16 cellular contexts compared by ENCODE assay signal in genomic region chr14:102671410-102671809, GRCh38.
DNase-seq lines count a peak whose midpoint lies in the region; ATAC-seq, FAIRE-seq and TF ChIP-seq lines count a peak whose summit lies in the region.
"Had no signal": no experiment of that assay in that cellular context is flagged by ENCODE, and none has a peak within 500 bp of the region (broad histone marks: within the 10 kb centered on the region; RNA-seq: fewer than 3 reads in every experiment).

No MANE protein-coding gene starts in this region.

- H3K79me2 ChIP-seq in HepG2 (ENCODE audit: insufficient read depth, low read length): peaks cover 60% of the 10 kb centered on the region
- peaks cover 85% of the 10 kb centered on the region for H3K79me2 ChIP-seq in K562 (ENCODE audit: control insufficient read depth, insufficient read depth, low read length)

- H3K4me1 ChIP-seq in HepG2 (ENCODE audit: insufficient read depth, low read length) (peaks cover 18% of the 10 kb centered on the region), right lobe of liver (no peaks in the 10 kb centered on the region), K562 (replicated peaks in 1 of 2; ENCODE audit: control insufficient read depth in 2 of 2, insufficient read depth in 2 of 2, low read length in 2 of 2) (peaks cover 3 to 6% of the 10 kb centered on the region in 2 experiments), upper lobe of right lung (no peaks in the 10 kb centered on the region), left lung (peaks cover 0 to 12% of the 10 kb centered on the region in 2 donors)

- TF ChIP-seq POLR2A in HepG2 (IDR thresholded peaks at IDR 0.05; ENCODE audit: insufficient read depth in 1 of 2, low read depth in 2 of 2, low read length in 2 of 2): no peak
- no peak for TF ChIP-seq POLR2A in right lobe of liver (IDR thresholded peaks at IDR 0.05)
- no peak for TF ChIP-seq POLR2A in K562 (conservative IDR thresholded peaks at IDR 0.05)

- 96% methylated on average over 3 of the region's 3 CpGs for WGBS in HepG2 (ENCODE audit: low lambda C conversion rate)
- 97% methylated on average over 2 of the region's 3 CpGs for WGBS in right lobe of liver (ENCODE audit: insufficient coverage, low coverage, low lambda C conversion rate, missing lambda C conversion rate)
- WGBS in K562 (ENCODE audit: insufficient coverage, low coverage, missing lambda C conversion rate): 92% methylated on average over 3 of the region's 3 CpGs

- H3K9me3 ChIP-seq in HepG2 (ENCODE audit: low read length): no peaks in the 10 kb centered on the region
- no peaks in the 10 kb centered on the region for H3K9me3 ChIP-seq in right lobe of liver
- H3K9me3 ChIP-seq in K562 (replicated peaks; ENCODE audit: control insufficient read depth, insufficient read depth, low read depth, low read length): no peaks in the 10 kb centered on the region
- H3K9me3 ChIP-seq in upper lobe of right lung: no peaks in the 10 kb centered on the region
- no peaks in the 10 kb centered on the region for H3K9me3 ChIP-seq in left lung

- TF ChIP-seq CTCF in HepG2 (CRISPR knock-in tag; IDR thresholded peaks at IDR 0.05): no peak
- TF ChIP-seq CTCF in right lobe of liver (IDR thresholded peaks at IDR 0.05): no peak
- TF ChIP-seq CTCF in K562 (IDR thresholded peaks at IDR 0.05 in 2 of 3, conservative IDR thresholded peaks at IDR 0.05 in 1 of 3; ENCODE audit: insufficient read depth in 2 of 3, low read depth in 1 of 3, low read length in 3 of 3): no peak
- no peak for TF ChIP-seq CTCF in upper lobe of right lung (IDR thresholded peaks at IDR 0.05)
- TF ChIP-seq CTCF in left lung (IDR thresholded peaks at IDR 0.05): no peak

- ATAC-seq in HepG2: no peak
- ATAC-seq in right lobe of liver: no peak
- peak; percentile 12 for ATAC-seq in HG03135 (IDR thresholded peaks at IDR 0.05; ENCODE audit: unreplicated experiment)
- no peak for ATAC-seq in K562
- ATAC-seq in GM19328 (IDR thresholded peaks at IDR 0.05; ENCODE audit: unreplicated experiment): no peak
- no peak for ATAC-seq in upper lobe of right lung
- no peak for ATAC-seq in left lung

- BruUV-seq in HepG2 (replicated peaks; lab: Mats Ljungman, UMichigan) (no TSS peak), K562 (replicated peaks; lab: Mats Ljungman, UMichigan) (no TSS peak)

- DNase-seq in HepG2 (ENCODE audit: low spot score) (no peak), right lobe of liver (no peak), K562 (ENCODE audit: extremely low read depth in 1 of 4, low spot score in 3 of 4) (no peak), NCI-H2081 treated with DMSO at 0.1 percent for 48 hours (lab: John Stamatoyannopoulos, UW) (no peak), upper lobe of right lung (no peak), left lung (no peak)
- DNase-seq: 8988T; CD4-positive, alpha-beta memory T cell; DMS153; DMS79; GDM1; H9 had no signal

- CTCF ChIA-PET in HepG2 (lab: Yijun Ruan, JAX; ENCODE audit: low intra/inter-chr PET ratio, low total read pairs) (no interaction called here), K562 (lab: Yijun Ruan, JAX; ENCODE audit: low intra/inter-chr PET ratio) (no interaction called here)

- H3K27ac ChIP-seq in HepG2 (ENCODE audit: extremely low read length, insufficient read depth, low read length): no peak overlapping the region
- H3K27ac ChIP-seq in right lobe of liver: no peak overlapping the region
- no peak overlapping the region for H3K27ac ChIP-seq in K562 (ENCODE audit: extremely low read depth, low read depth, low read length)
- no peak overlapping the region for H3K27ac ChIP-seq in upper lobe of right lung
- no peak overlapping the region for H3K27ac ChIP-seq in left lung
- H3K27ac ChIP-seq: BLaER1 had no signal

- H3K36me3 ChIP-seq in HepG2 (replicated peaks in 1 of 2; ENCODE audit: control insufficient read depth in 1 of 2, insufficient read depth in 2 of 2, low read length in 2 of 2) (no peaks in the 10 kb centered on the region; a peak in 1 of 5 replicates), right lobe of liver (no peaks in the 10 kb centered on the region), K562 (ENCODE audit: control insufficient read depth, insufficient read depth, low read length) (peaks cover 26% of the 10 kb centered on the region; the same call in 2 of the 3 replicates), upper lobe of right lung (no peaks in the 10 kb centered on the region), left lung (peaks cover 0 to 7% of the 10 kb centered on the region in 2 donors)

- no peak for TF ChIP-seq RAD21 in HepG2 (CRISPR knock-in tag; IDR thresholded peaks at IDR 0.05)
- no peak for TF ChIP-seq RAD21 in K562 (CRISPR knock-in tag; conservative IDR thresholded peaks at IDR 0.05 in 1 of 2, IDR thresholded peaks at IDR 0.05 in 1 of 2)

- FAIRE-seq in HepG2 (lab: Jason Lieb, UNC) (no peak), K562 (lab: Jason Lieb, UNC) (no peak)
- FAIRE-seq: H1 had no signal

- H3K4me2 ChIP-seq in HepG2 (ENCODE audit: low read depth, low read length) (no peak overlapping the region), K562 (ENCODE audit: insufficient read depth, low read length) (no peak overlapping the region)
- H3K4me2 ChIP-seq: BLaER1 had no signal

- H3K9ac ChIP-seq in HepG2 (ENCODE audit: insufficient read depth, low read depth, low read length) (no peak overlapping the region), K562 (ENCODE audit: insufficient read depth in 1 of 2, low read depth in 2 of 2, low read length in 2 of 2) (no peak overlapping the region)
- H3K9ac ChIP-seq: BLaER1 had no signal

- in situ Hi-C loops in HepG2 (cut with HindIII; ENCODE audit: extremely low pct_ligation_motif_present, low pct_unique_long_range_greater_than_20kb) (no loop called here), K562 (cut with MboI) (no loop called here)

- H4K20me1 ChIP-seq in HepG2 (ENCODE audit: insufficient read depth, low read length) (no peaks in the 10 kb centered on the region; the same call in 1 of the 2 replicates), K562 (replicated peaks; ENCODE audit: control insufficient read depth, insufficient read depth, low read length) (0 out of 2 replicates have a peak, but pooled peaks cover 4% of the 10 kb centered on the region)

- TF ChIP-seq EP300 in HepG2 (IDR thresholded peaks at IDR 0.05; ENCODE audit: low read depth in 2 of 2, low read length in 2 of 2) (no peak), HepG2 (CRISPR knock-in tag; IDR thresholded peaks at IDR 0.05; ENCODE audit: borderline replicate concordance) (no peak), K562 (IDR thresholded peaks at IDR 0.05; ENCODE audit: low read length) (no peak)

- H3K4me3 ChIP-seq in HepG2 (replicated peaks in 1 of 3; ENCODE audit: insufficient read depth in 1 of 3, low read depth in 2 of 3, low read length in 3 of 3) (no peak overlapping the region), right lobe of liver (no peak overlapping the region), K562 (no peak overlapping the region), upper lobe of right lung (no peak overlapping the region), left lung (no peak overlapping the region)
- H3K4me3 ChIP-seq: BLaER1 had no signal

- no peaks in the 10 kb centered on the region for H3K27me3 ChIP-seq in HepG2 (ENCODE audit: control insufficient read depth in 1 of 2, insufficient read depth in 2 of 2, low read length in 2 of 2)
- H3K27me3 ChIP-seq in right lobe of liver: no peaks in the 10 kb centered on the region
- H3K27me3 ChIP-seq in K562 (ENCODE audit: control insufficient read depth in 2 of 2, insufficient read depth in 2 of 2, low read length in 2 of 2): no peaks in the 10 kb centered on the region
- H3K27me3 ChIP-seq in upper lobe of right lung: no peaks in the 10 kb centered on the region
- no peaks in the 10 kb centered on the region for H3K27me3 ChIP-seq in left lung
- H3K27me3 ChIP-seq: BLaER1 had no signal

- H3K9me1 ChIP-seq in K562 (ENCODE audit: control insufficient read depth, insufficient read depth, low read length): peaks cover 3% of the 10 kb centered on the region

- POLR2A ChIA-PET in HepG2 (lab: Yijun Ruan, JAX) (interaction anchor here (0.6 kb wide), 1 partner anchor 25 kb away, joined by 4 read pairs; no protein-coding TSS in a partner anchor), K562 (lab: Yijun Ruan, JAX) (interaction anchor here (0.5 to 0.8 kb wide), 2 partner anchors 11 to 17 kb away, joined by 4 to 5 read pairs; no protein-coding TSS in a partner anchor)

- H2AFZ ChIP-seq in HepG2 (ENCODE audit: low read length): no peak overlapping the region
- no peak overlapping the region for H2AFZ ChIP-seq in K562 (ENCODE audit: low read depth, low read length)

- intact Hi-C loops in HepG2 (cut with micrococcal nuclease; ENCODE audit: unreplicated experiment): no loop called here
- intact Hi-C loops in right lobe of liver (cut with DNase I): no loop called here
- intact Hi-C loops in K562 (cut with micrococcal nuclease): no loop called here
- intact Hi-C loops in upper lobe of right lung (cut with DNase I): no loop called here
- intact Hi-C loops in left lung (cut with DNase I): no loop called here

TF ChIP-seq in HepG2, 621 proteins besides CTCF, POLR2A, EP300 and RAD21 (continues in another document):
- no peak for TF ChIP-seq ZNF160 (CRISPR knock-in tag; IDR thresholded peaks at IDR 0.05)
- TF ChIP-seq, protein P1, sequence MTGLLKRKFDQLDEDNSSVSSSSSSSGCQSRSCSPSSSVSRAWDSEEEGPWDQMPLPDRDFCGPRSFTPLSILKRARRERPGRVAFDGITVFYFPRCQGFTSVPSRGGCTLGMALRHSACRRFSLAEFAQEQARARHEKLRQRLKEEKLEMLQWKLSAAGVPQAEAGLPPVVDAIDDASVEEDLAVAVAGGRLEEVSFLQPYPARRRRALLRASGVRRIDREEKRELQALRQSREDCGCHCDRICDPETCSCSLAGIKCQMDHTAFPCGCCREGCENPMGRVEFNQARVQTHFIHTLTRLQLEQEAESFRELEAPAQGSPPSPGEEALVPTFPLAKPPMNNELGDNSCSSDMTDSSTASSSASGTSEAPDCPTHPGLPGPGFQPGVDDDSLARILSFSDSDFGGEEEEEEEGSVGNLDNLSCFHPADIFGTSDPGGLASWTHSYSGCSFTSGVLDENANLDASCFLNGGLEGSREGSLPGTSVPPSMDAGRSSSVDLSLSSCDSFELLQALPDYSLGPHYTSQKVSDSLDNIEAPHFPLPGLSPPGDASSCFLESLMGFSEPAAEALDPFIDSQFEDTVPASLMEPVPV (CRISPR knock-in tag; IDR thresholded peaks at IDR 0.05): no peak

TF ChIP-seq in K562, 482 proteins besides CTCF, POLR2A, EP300 and RAD21:
- TF ChIP-seq ZNF121 (CRISPR knock-in tag; conservative IDR thresholded peaks at IDR 0.05): peak; percentile 57
- no peak for TF ChIP-seq BHLHE40 (IDR thresholded peaks at IDR 0.05; ENCODE audit: low read length)

Comparison
In these comparisons a context has a peak if more than half of its experiments do, and no peak if none do; other contexts are left out.
1. Of the 241 proteins assayed by ChIP-seq in both HepG2 and K562: peak only in HepG2: ZFP91; only in K562: none; in both: ZNF121; in neither: 239.